ENCODE assay signal across 25 cellular contexts in the genomic region with DNA sequence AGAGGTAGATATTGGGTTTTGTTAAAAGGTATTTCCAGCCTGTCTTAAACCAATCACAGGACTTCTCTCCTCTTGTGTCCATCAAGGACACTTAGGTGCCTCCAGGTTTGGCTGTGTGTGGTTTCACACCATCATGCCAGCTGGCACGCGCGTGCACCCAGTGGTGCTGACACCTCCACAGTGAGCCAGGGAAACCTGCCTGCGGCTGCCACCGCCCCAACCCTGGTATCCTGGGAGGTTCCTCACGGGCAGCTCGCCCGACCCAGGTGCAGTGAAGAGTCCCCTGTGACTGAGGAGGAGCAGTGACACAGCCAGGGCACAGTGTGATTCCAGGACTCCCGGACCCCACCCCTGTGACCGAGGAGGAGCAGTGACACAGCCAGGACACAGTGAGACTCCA. TPM values are rescaled to one million over a fixed set of nuclear protein-coding genes. Genes with fewer than 3 reads are reported as not detected.
DNase-seq lines count a peak whose midpoint lies in the region; ATAC-seq and TF ChIP-seq lines count a peak whose summit lies in the region.
"Had no signal": no experiment of that assay in that cellular context is flagged by ENCODE, and none has a peak within 500 bp of the region (broad histone marks: within the 10 kb centered on the region; RNA-seq: fewer than 3 reads in every experiment).

No MANE protein-coding gene starts in this region.

- H3K36me3 ChIP-seq in breast epithelium (no peaks in the 10 kb centered on the region), lung (ENCODE audit: control insufficient read depth in 2 of 2, insufficient read depth in 2 of 2, low read length in 2 of 2) (no peaks in the 10 kb centered on the region), vagina (no peaks in the 10 kb centered on the region)
- H3K36me3 ChIP-seq: lower lobe of right lung, thoracic aorta had no signal

- no peaks in the 10 kb centered on the region for H3K36me3 Mint-ChIP-seq in endothelial cell (ENCODE audit: low read depth, unreplicated experiment)

- TF ChIP-seq POLR2A in breast epithelium (IDR thresholded peaks at IDR 0.05) (no peak), vagina (IDR thresholded peaks at IDR 0.05) (no peak)

- no peak overlapping the region for H3K4me3 Mint-ChIP-seq in endothelial cell (ENCODE audit: unreplicated experiment)
- H3K4me3 Mint-ChIP-seq: activated CD8-positive, alpha-beta T cell treated with anti-CD3 and anti-CD28 coated beads for 36 hours; activated naive CD8-positive, alpha-beta T cell; CD4-positive, alpha-beta T cell; natural killer cell had no signal

- ATAC-seq in Right ventricle myocardium superior (ENCODE audit: poor library complexity): peak; percentile 50
- no peak for ATAC-seq in left cardiac atrium
- no peak for ATAC-seq in lung (ENCODE audit: insufficient read depth, low FRiP score)
- ATAC-seq: activated CD8-positive, alpha-beta T cell treated with anti-CD3 and anti-CD28 coated beads for 36 hours; lower lobe of right lung; mucosa of descending colon; natural killer cell; stimulated activated naive CD8-positive, alpha-beta T cell treated with anti-CD3 and anti-CD28 coated beads, Interleukin-15, Interleukin-2, amounts not matched to agents 100 U/mL and 50 U/mL, for 24 hours had no signal

- H3K27ac ChIP-seq in breast epithelium (peak overlapping the region; percentile 33 to 79), lung (ENCODE audit: low read depth in 1 of 2, low read length in 1 of 2) (no peak overlapping the region), vagina (peak overlapping the region; percentile 91)
- H3K27ac ChIP-seq: lower lobe of right lung, thoracic aorta had no signal

- H3K4me3 ChIP-seq in breast epithelium: no peak overlapping the region
- no peak overlapping the region for H3K4me3 ChIP-seq in lung
- no peak overlapping the region for H3K4me3 ChIP-seq in vagina
- H3K4me3 ChIP-seq: lower lobe of right lung, mucosa of descending colon, thoracic aorta had no signal

- H3K9me3 ChIP-seq in breast epithelium (no peaks in the 10 kb centered on the region), lung (ENCODE audit: control insufficient read depth in 2 of 2, insufficient read depth in 1 of 2, low read length in 1 of 2) (peaks cover 0 to 5% of the 10 kb centered on the region in 2 donors), vagina (no peaks in the 10 kb centered on the region)
- H3K9me3 ChIP-seq: lower lobe of right lung, mucosa of descending colon, thoracic aorta had no signal

- H3K9me3 Mint-ChIP-seq in endothelial cell (ENCODE audit: unreplicated experiment): peaks cover under 1% of the 10 kb centered on the region

- H3K4me1 ChIP-seq in breast epithelium (peaks cover 4 to 11% of the 10 kb centered on the region in 2 donors), lung (ENCODE audit: control insufficient read depth in 2 of 2, insufficient read depth in 2 of 2, low read length in 2 of 2) (peaks cover 0 to under 1% of the 10 kb centered on the region in 2 donors), vagina (peaks cover 43% of the 10 kb centered on the region)
- H3K4me1 ChIP-seq: lower lobe of right lung had no signal

- 89 to 95% methylated on average over 10 of the region's 10 CpGs for WGBS in lung, 2 donors

- DNase-seq in Right ventricle myocardium superior: peak; percentile 71
- no peak for DNase-seq in left cardiac atrium
- DNase-seq in breast epithelium (ENCODE audit: low spot score in 2 of 2): peak in 1 of 2 donors; percentile 89
- peak; percentile 27 for DNase-seq in lung (ENCODE audit: low spot score)
- peak; percentile 81 to 89 for DNase-seq in vagina (ENCODE audit: extremely low spot score in 2 of 2)
- no peak for DNase-seq in endothelial cell (ENCODE audit: low spot score)
- no peak for DNase-seq in NCI-H2107 treated with DMSO at 0.1 percent for 48 hours (lab: John Stamatoyannopoulos, UW; ENCODE audit: unreplicated experiment)
- no peak for DNase-seq in nucleus accumbens (lab: John Stamatoyannopoulos, UW)
- DNase-seq: activated CD4-positive, alpha-beta T cell treated with anti-CD3 and anti-CD28 coated beads for 1 hour; activated CD8-positive, alpha-beta T cell treated with anti-CD3 and anti-CD28 coated beads for 36 hours; activated effector memory CD4-positive, alpha-beta T cell treated with Interleukin-2 at 50 U/mL for 16 hours; CD4-positive, alpha-beta T cell; lower lobe of right lung; mucosa of descending colon; natural killer cell; NCI-H1092 treated with DMSO at 0.1 percent for 48 hours; NCI-H187; NCI-H2171 treated with DMSO at 0.1 percent for 48 hours; NCI-H524; SHP77 treated with DMSO at 0.1 percent for 48 hours; stimulated activated CD4-positive, alpha-beta T cell treated with anti-CD3 and anti-CD28 coated beads, Interleukin-1b, Interleukin-23, amount 100 ng/mL, for 48 hours; stimulated activated naive CD8-positive, alpha-beta T cell treated with anti-CD3 and anti-CD28 coated beads, Interleukin-15, Interleukin-2, amounts not matched to agents 100 U/mL and 50 U/mL, for 24 hours had no signal

- no peaks in the 10 kb centered on the region for H3K27me3 Mint-ChIP-seq in endothelial cell (ENCODE audit: unreplicated experiment)
- H3K27me3 Mint-ChIP-seq: activated CD8-positive, alpha-beta T cell treated with anti-CD3 and anti-CD28 coated beads for 36 hours; activated naive CD8-positive, alpha-beta T cell; CD4-positive, alpha-beta T cell had no signal

- intact Hi-C loops in Right ventricle myocardium superior (cut with DNase I): no loop called here
- intact Hi-C loops in left cardiac atrium (cut with DNase I): no loop called here
- intact Hi-C loops in breast epithelium (cut with DNase I; ENCODE audit: low total_unique reads): no loop called here
- intact Hi-C loops in vagina (cut with DNase I): no loop called here

- no peaks in the 10 kb centered on the region for H3K27me3 ChIP-seq in breast epithelium
- no peaks in the 10 kb centered on the region for H3K27me3 ChIP-seq in lung (ENCODE audit: control insufficient read depth, insufficient read depth)
- no peaks in the 10 kb centered on the region for H3K27me3 ChIP-seq in vagina

- no peak overlapping the region for H3K27ac Mint-ChIP-seq in endothelial cell (ENCODE audit: unreplicated experiment)
- H3K27ac Mint-ChIP-seq: activated CD8-positive, alpha-beta T cell treated with anti-CD3 and anti-CD28 coated beads for 36 hours; activated naive CD8-positive, alpha-beta T cell; CD4-positive, alpha-beta T cell; natural killer cell had no signal

- H3K4me1 Mint-ChIP-seq in endothelial cell (ENCODE audit: unreplicated experiment): no peaks in the 10 kb centered on the region
- H3K4me1 Mint-ChIP-seq: natural killer cell had no signal

- TF ChIP-seq CTCF in breast epithelium (IDR thresholded peaks at IDR 0.05) (no peak), lung (IDR thresholded peaks at IDR 0.05; ENCODE audit: control extremely low read depth, extremely low read depth) (no peak), vagina (IDR thresholded peaks at IDR 0.05) (no peak), endothelial cell (IDR thresholded peaks at IDR 0.05; ENCODE audit: unreplicated experiment) (no peak)

RNA-seq across cellular contexts. Expression of a gene that starts 13.2 kb away (rescaled TPM):
- total RNA-seq in Right ventricle myocardium superior: 191 TPM
- 100 to 1,000 TPM; 330 to 350 TPM for total RNA-seq in left cardiac atrium
- total RNA-seq in breast epithelium: 1,000 to 10,000 TPM in 1 of 3 donors, 100 to 1,000 TPM in 2; 177 to 1,266 (median 418) TPM
- 100 to 1,000 TPM; 350 to 466 TPM for total RNA-seq in lung
- 100 to 1,000 TPM; 192 to 234 TPM for polyA plus RNA-seq in lung
- 535 TPM for total RNA-seq in vagina
- 378 TPM for total RNA-seq in endothelial cell (ENCODE audit: unreplicated experiment)
- total RNA-seq: HT-29 had no signal

Comparison
In these comparisons a context has a peak if more than half of its experiments do, and no peak if none do; other contexts are left out.
1. DNase-seq: peak in Right ventricle myocardium superior (single experiment), lung (single experiment) and vagina (2 of 2); none in left cardiac atrium (single experiment), endothelial cell (single experiment), NCI-H2107 treated with DMSO at 0.1 percent for 48 hours (single experiment) and nucleus accumbens (0 of 56).
2. H3K27ac ChIP-seq: peak in breast epithelium (2 of 2) and vagina (single experiment); none in lung (0 of 2).